In genomic region chr10:77587424-77587806, GRCh38 we compare ENCODE assay signal across 18 cellular contexts. TPM values are rescaled to one million over a fixed set of nuclear protein-coding genes. Genes with fewer than 3 reads are reported as not detected.
A peak's percentile ranks its signal among the peaks of the same experiment; 100 is the strongest.
DNase-seq lines count a peak whose midpoint lies in the region; ATAC-seq and TF ChIP-seq lines count a peak whose summit lies in the region.
"Had no signal": no experiment of that assay in that cellular context is flagged by ENCODE, and none has a peak within 500 bp of the region (broad histone marks: within the 10 kb centered on the region; RNA-seq: fewer than 3 reads in every experiment).

No MANE protein-coding gene starts in this region.

- no peak overlapping the region for H2BK5ac ChIP-seq in neuronal stem cell (ENCODE audit: low read length)

- TF ChIP-seq CTCF in PC-9 (conservative IDR thresholded peaks at IDR 0.05) (no peak), fibroblast of villous mesenchyme (IDR thresholded peaks at IDR 0.05; ENCODE audit: insufficient read depth, low read depth, low read length) (peak; percentile 4)

- no peak overlapping the region for H3K4ac ChIP-seq in neuronal stem cell (ENCODE audit: low read length)

- no peak overlapping the region for H3K4me3 ChIP-seq in PC-9
- H3K4me3 ChIP-seq in fibroblast of villous mesenchyme (ENCODE audit: low read depth, low read length) = no peak overlapping the region
- H3K4me3 ChIP-seq in neuronal stem cell (ENCODE audit: low read length in 2 of 2) = no peak overlapping the region
- no peak overlapping the region for H3K4me3 ChIP-seq in urinary bladder (ENCODE audit: low read depth, low read length)
- H3K4me3 ChIP-seq: BLaER1 treated with 17β-estradiol and CSF1 and Interleukin-3, amounts not matched to agents 10 nM and 100 nM had no signal

- no peak overlapping the region for H4K91ac ChIP-seq in neuronal stem cell (ENCODE audit: low read depth, low read length, poor library complexity)

- no TSS peak for BruUV-seq in PC-9 (replicated peaks; lab: Mats Ljungman, UMichigan)

- no peak overlapping the region for H2BK120ac ChIP-seq in neuronal stem cell (ENCODE audit: low read depth, low read length)

- CTCF ChIA-PET in PC-9 (lab: Charles Lee) = no interaction called here
- CTCF ChIA-PET in activated CD4-positive, alpha-beta T cell treated with anti-CD3 and anti-CD28 coated beads for 36 hours (lab: Charles Lee) = no interaction called here

- H3K4me1 Mint-ChIP-seq in T-helper 2 cell treated with Interferon-gamma antibody and Interleukin-4, amounts not matched to agents 5 μg/mL and 100 μg/mL, for 36 hours (ENCODE audit: low read depth) = peaks cover 10% of the 10 kb centered on the region
- H3K4me1 Mint-ChIP-seq in activated CD4-positive, alpha-beta T cell treated with anti-CD3 and anti-CD28 coated beads for 36 hours = no peaks in the 10 kb centered on the region
- H3K4me1 Mint-ChIP-seq: naive thymus-derived CD8-positive, alpha-beta T cell had no signal

- H2BK15ac ChIP-seq in neuronal stem cell (ENCODE audit: low read length) = no peak overlapping the region

- no peaks in the 10 kb centered on the region for H3K79me2 ChIP-seq in PC-9 (ENCODE audit: low read depth)

- H3K27ac Mint-ChIP-seq in T-helper 2 cell treated with Interferon-gamma antibody and Interleukin-4, amounts not matched to agents 5 μg/mL and 100 μg/mL, for 36 hours = no peak overlapping the region
- no peak overlapping the region for H3K27ac Mint-ChIP-seq in activated CD4-positive, alpha-beta T cell treated with anti-CD3 and anti-CD28 coated beads for 36 hours
- H3K27ac Mint-ChIP-seq: naive thymus-derived CD8-positive, alpha-beta T cell had no signal

- peak overlapping the region; percentile 30 for H3K18ac ChIP-seq in neuronal stem cell (ENCODE audit: low read length)

- no peaks in the 10 kb centered on the region for H3K36me3 ChIP-seq in PC-9 (ENCODE audit: low read depth)
- H3K36me3 ChIP-seq in neuronal stem cell (replicated peaks in 1 of 2; ENCODE audit: control insufficient read depth in 2 of 2, insufficient read depth in 2 of 2, low read length in 2 of 2) = no peaks in the 10 kb centered on the region
- no peaks in the 10 kb centered on the region for H3K36me3 ChIP-seq in urinary bladder (ENCODE audit: insufficient read depth)

- peaks cover 73% of the 10 kb centered on the region for H3K4me1 ChIP-seq in PC-9 (replicated peaks; ENCODE audit: insufficient read depth)
- H3K4me1 ChIP-seq in neuronal stem cell (ENCODE audit: control insufficient read depth in 2 of 2, insufficient read depth in 1 of 2, low read depth in 1 of 2, low read length in 2 of 2) = peaks cover 0 to 10% of the 10 kb centered on the region in 2 donors
- peaks cover 1% of the 10 kb centered on the region for H3K4me1 ChIP-seq in urinary bladder (ENCODE audit: insufficient read depth)

- H3K9me2 ChIP-seq in PC-9 (ENCODE audit: insufficient read depth) = no peaks in the 10 kb centered on the region
- H3K9me2 ChIP-seq: SK-N-SH had no signal

- no peak overlapping the region for H3K23ac ChIP-seq in neuronal stem cell (ENCODE audit: low read depth, low read length, poor library complexity)

- no peak overlapping the region for H3K14ac ChIP-seq in neuronal stem cell (ENCODE audit: low read length)

- intact Hi-C loops in PC-9 (cut with micrococcal nuclease; ENCODE audit: unreplicated experiment) = loop anchor here (2.0 to 5.0 kb wide), 2 partner anchors 15 to 180 kb away; no protein-coding TSS in a partner anchor
- intact Hi-C loops in activated CD4-positive, alpha-beta T cell treated with anti-CD3 and anti-CD28 coated beads for 36 hours (cut with DNase I, micrococcal nuclease) = no loop called here

- no peak for DNase-seq in PC-9
- DNase-seq in fibroblast of villous mesenchyme (ENCODE audit: low read depth) = no peak
- no peak for DNase-seq in neuronal stem cell (ENCODE audit: low spot score)
- no peak for DNase-seq in HUDEP-2 (lab: John Stamatoyannopoulos, UW; ENCODE audit: unreplicated experiment in 76 of 76)
- no peak for DNase-seq in T-helper 2 cell treated with Interferon-gamma antibody and Interleukin-4, amounts not matched to agents 5 μg/mL and 100 μg/mL, for 36 hours (ENCODE audit: low spot score)
- no peak for DNase-seq in activated CD4-positive, alpha-beta T cell treated with anti-CD3 and anti-CD28 coated beads for 36 hours
- DNase-seq in GM03348 (ENCODE audit: low spot score) = no peak
- DNase-seq: activated CD4-positive, alpha-beta T cell treated with anti-CD3 and anti-CD28 coated beads, Interleukin-2, amount 50 U/mL, for 1 hour; activated T-cell treated with anti-CD3 and anti-CD28 coated beads, Interleukin-2, amount 50 U/mL, for 1 hour; left cardiac atrium; naive thymus-derived CD8-positive, alpha-beta T cell; NCI-H1694; NCI-H446 treated with DMSO at 0.1 percent for 48 hours; SK-N-SH; stimulated activated CD4-positive, alpha-beta T cell treated with anti-CD3 and anti-CD28 coated beads, Interleukin-1b, Interleukin-23, amount 100 ng/mL, for 48 hours had no signal

- no peak for ATAC-seq in activated CD4-positive, alpha-beta T cell treated with anti-CD3 and anti-CD28 coated beads for 36 hours
- ATAC-seq: activated naive CD4-positive, alpha-beta T cell treated with anti-CD3 and anti-CD28 coated beads, Interleukin-2, amount 50 U/mL, for 72 hours; left cardiac atrium; naive thymus-derived CD8-positive, alpha-beta T cell had no signal

- H3K27me3 Mint-ChIP-seq in T-helper 2 cell treated with Interferon-gamma antibody and Interleukin-4, amounts not matched to agents 5 μg/mL and 100 μg/mL, for 36 hours (ENCODE audit: low read depth) = no peaks in the 10 kb centered on the region
- H3K27me3 Mint-ChIP-seq in activated CD4-positive, alpha-beta T cell treated with anti-CD3 and anti-CD28 coated beads for 36 hours = no peaks in the 10 kb centered on the region

- no peaks in the 10 kb centered on the region for H4K20me1 ChIP-seq in PC-9 (ENCODE audit: insufficient read depth)

- no peak overlapping the region for H3K4me3 Mint-ChIP-seq in T-helper 2 cell treated with Interferon-gamma antibody and Interleukin-4, amounts not matched to agents 5 μg/mL and 100 μg/mL, for 36 hours
- H3K4me3 Mint-ChIP-seq in activated CD4-positive, alpha-beta T cell treated with anti-CD3 and anti-CD28 coated beads for 36 hours = no peak overlapping the region
- H3K4me3 Mint-ChIP-seq: naive thymus-derived CD8-positive, alpha-beta T cell had no signal

- H2BK12ac ChIP-seq in neuronal stem cell (ENCODE audit: low read length) = no peak overlapping the region

- WGBS in neuronal stem cell (ENCODE audit: extremely low coverage in 2 of 2, insufficient read length in 2 of 2, insufficient replicate concordance in 1 of 2), 2 donors = no CpG with 5 or more reads among the region's 3 CpGs
- WGBS in urinary bladder = 73% methylated on average over 3 of the region's 3 CpGs

- H3K9ac ChIP-seq in neuronal stem cell (ENCODE audit: low read depth, low read length, poor library complexity) = no peak overlapping the region
- H3K9ac ChIP-seq: BLaER1 treated with 17β-estradiol and CSF1 and Interleukin-3, amounts not matched to agents 10 nM and 100 nM; SK-N-SH had no signal

- H3K27ac ChIP-seq in PC-9 (peak overlapping the region; percentile 92), neuronal stem cell (replicated peaks; ENCODE audit: low read length) (no peak overlapping the region), urinary bladder (ENCODE audit: low read depth) (peak overlapping the region; percentile 62)
- H3K27ac ChIP-seq: BLaER1 treated with 17β-estradiol and CSF1 and Interleukin-3, amounts not matched to agents 10 nM and 100 nM had no signal

- no peak overlapping the region for H2AK5ac ChIP-seq in neuronal stem cell (ENCODE audit: low read depth, low read length)

- no peaks in the 10 kb centered on the region for H3K79me1 ChIP-seq in neuronal stem cell (ENCODE audit: low read depth, low read length)

- no peaks in the 10 kb centered on the region for H3K36me3 Mint-ChIP-seq in T-helper 2 cell treated with Interferon-gamma antibody and Interleukin-4, amounts not matched to agents 5 μg/mL and 100 μg/mL, for 36 hours (ENCODE audit: low read depth)
- H3K36me3 Mint-ChIP-seq in activated CD4-positive, alpha-beta T cell treated with anti-CD3 and anti-CD28 coated beads for 36 hours (ENCODE audit: low read depth) = no peaks in the 10 kb centered on the region
- H3K36me3 Mint-ChIP-seq: activated naive CD4-positive, alpha-beta T cell treated with anti-CD3 and anti-CD28 coated beads, Interleukin-2, amount 50 U/mL, for 72 hours; naive thymus-derived CD8-positive, alpha-beta T cell had no signal

- H3F3A ChIP-seq in PC-9 (ENCODE audit: insufficient read depth, low read depth) = peaks cover 55% of the 10 kb centered on the region

- H3K9me3 Mint-ChIP-seq in T-helper 2 cell treated with Interferon-gamma antibody and Interleukin-4, amounts not matched to agents 5 μg/mL and 100 μg/mL, for 36 hours = no peaks in the 10 kb centered on the region
- H3K9me3 Mint-ChIP-seq in activated CD4-positive, alpha-beta T cell treated with anti-CD3 and anti-CD28 coated beads for 36 hours (ENCODE audit: low read depth) = no peaks in the 10 kb centered on the region
- H3K9me3 Mint-ChIP-seq: activated naive CD4-positive, alpha-beta T cell treated with anti-CD3 and anti-CD28 coated beads, Interleukin-2, amount 50 U/mL, for 72 hours; naive thymus-derived CD8-positive, alpha-beta T cell had no signal

- H4K8ac ChIP-seq in neuronal stem cell (ENCODE audit: low read depth, low read length) = no peak overlapping the region

- peak overlapping the region; percentile 58 for H3K4me2 ChIP-seq in PC-9
- no peak overlapping the region for H3K4me2 ChIP-seq in neuronal stem cell (ENCODE audit: insufficient read depth, low read length, poor library complexity, severe bottlenecking)
- H3K4me2 ChIP-seq: BLaER1 treated with 17β-estradiol and CSF1 and Interleukin-3, amounts not matched to agents 10 nM and 100 nM; SK-N-SH had no signal

- H3K27me3 ChIP-seq in PC-9 (ENCODE audit: insufficient read depth, low read depth) (no peaks in the 10 kb centered on the region), neuronal stem cell (ENCODE audit: control insufficient read depth in 3 of 3, insufficient read depth in 3 of 3, low read depth in 1 of 3, low read length in 3 of 3) (no peaks in the 10 kb centered on the region)
- H3K27me3 ChIP-seq: BLaER1 treated with 17β-estradiol and CSF1 and Interleukin-3, amounts not matched to agents 10 nM and 100 nM had no signal

- H2AFZ ChIP-seq in PC-9 (peak overlapping the region; percentile 58; the same call in 1 of the 2 replicates), neuronal stem cell (ENCODE audit: low read length) (no peak overlapping the region)

- H3K9me3 ChIP-seq in PC-9 (ENCODE audit: insufficient read depth, low read depth) (no peaks in the 10 kb centered on the region), neuronal stem cell (replicated peaks in 1 of 2; ENCODE audit: control insufficient read depth in 2 of 2, insufficient read depth in 1 of 2, low read depth in 1 of 2, low read length in 2 of 2) (no peaks in the 10 kb centered on the region)
- H3K9me3 ChIP-seq: SK-N-SH had no signal

- POLR2A ChIA-PET in PC-9 (lab: Charles Lee; ENCODE audit: unreplicated experiment) = no interaction called here
- POLR2A ChIA-PET in activated CD4-positive, alpha-beta T cell treated with anti-CD3 and anti-CD28 coated beads for 36 hours (lab: Charles Lee) = no interaction called here

RNA-seq across cellular contexts. Expression of gene KCNMA1, which starts 50.2 kb away (rescaled TPM):
- 0.68 and 0.70 TPM in 2 replicates for total RNA-seq in PC-9 (2021)
- total RNA-seq in fibroblast of villous mesenchyme = 11.0 and 36.7 TPM in 2 replicates
- polyA plus RNA-seq in neuronal stem cell (2013, experiment 1 of 2) = 1.8 TPM
- polyA plus RNA-seq in neuronal stem cell (2013, experiment 2 of 2) = 1.5 TPM
- 105 TPM for total RNA-seq in urinary bladder
- polyA plus RNA-seq in urinary bladder = 107 TPM
- total RNA-seq in activated CD4-positive, alpha-beta T cell treated with anti-CD3 and anti-CD28 coated beads for 36 hours = under 1 TPM in 1 of 2 experiments, not detected in 1; 0.18 TPM
- total RNA-seq: activated naive CD4-positive, alpha-beta T cell treated with anti-CD3 and anti-CD28 coated beads, Interleukin-2, amount 50 U/mL, for 72 hours; naive thymus-derived CD8-positive, alpha-beta T cell had no signal
- polyA plus RNA-seq: naive thymus-derived CD8-positive, alpha-beta T cell had no signal
